ENCODE assay signal across 1 cellular context in the genomic region with DNA sequence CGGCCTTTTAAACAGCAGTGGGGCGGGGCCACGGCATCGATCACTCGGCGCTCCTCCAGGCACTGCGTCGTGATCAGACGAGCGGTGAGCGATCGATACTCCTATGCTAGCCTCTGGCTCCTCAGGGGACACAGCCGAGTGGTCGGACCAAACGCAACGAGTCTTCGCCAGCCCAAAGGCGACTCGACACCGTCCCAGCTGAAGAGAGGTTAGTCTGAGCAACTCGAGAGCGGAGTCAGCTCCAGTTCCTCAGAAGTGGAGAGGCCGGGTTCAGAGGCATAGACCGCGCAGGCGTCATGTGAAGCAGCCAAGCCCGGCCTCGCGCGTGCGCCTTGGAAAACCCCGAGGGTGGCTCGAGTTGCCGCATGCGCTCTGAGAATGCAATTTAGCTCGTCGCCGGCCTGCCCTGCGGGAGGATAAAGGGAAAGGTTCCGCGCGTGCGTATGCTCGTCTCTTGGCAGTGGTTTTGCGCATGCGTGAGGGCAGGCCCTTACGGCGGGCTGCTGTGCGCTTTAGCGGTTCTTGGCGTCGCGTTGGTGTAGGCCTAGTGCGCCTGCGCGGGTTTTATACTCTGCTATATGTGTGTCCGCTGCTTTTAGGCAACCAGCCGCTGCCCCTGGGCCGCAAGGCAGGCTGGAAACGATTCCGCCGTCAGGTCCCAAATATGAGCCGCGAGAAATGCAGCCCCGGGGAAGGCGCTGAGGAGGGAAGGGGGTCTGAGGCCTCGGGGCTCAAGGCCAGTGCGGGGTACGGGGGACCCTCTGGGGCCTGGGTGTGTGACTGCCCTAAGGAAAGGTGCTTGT.
TF ChIP-seq lines count a peak whose summit lies in the region.

A gene (plus strand): TSS at position 98 of the 803 bp plus-strand sequence. CDS start 6,598 bp downstream, outside the sequence.

TF ChIP-seq in K562, 482 proteins besides CTCF, POLR2A, EP300 and RAD21 (continued from another document and continues in another):
- TF ChIP-seq, protein P1, sequence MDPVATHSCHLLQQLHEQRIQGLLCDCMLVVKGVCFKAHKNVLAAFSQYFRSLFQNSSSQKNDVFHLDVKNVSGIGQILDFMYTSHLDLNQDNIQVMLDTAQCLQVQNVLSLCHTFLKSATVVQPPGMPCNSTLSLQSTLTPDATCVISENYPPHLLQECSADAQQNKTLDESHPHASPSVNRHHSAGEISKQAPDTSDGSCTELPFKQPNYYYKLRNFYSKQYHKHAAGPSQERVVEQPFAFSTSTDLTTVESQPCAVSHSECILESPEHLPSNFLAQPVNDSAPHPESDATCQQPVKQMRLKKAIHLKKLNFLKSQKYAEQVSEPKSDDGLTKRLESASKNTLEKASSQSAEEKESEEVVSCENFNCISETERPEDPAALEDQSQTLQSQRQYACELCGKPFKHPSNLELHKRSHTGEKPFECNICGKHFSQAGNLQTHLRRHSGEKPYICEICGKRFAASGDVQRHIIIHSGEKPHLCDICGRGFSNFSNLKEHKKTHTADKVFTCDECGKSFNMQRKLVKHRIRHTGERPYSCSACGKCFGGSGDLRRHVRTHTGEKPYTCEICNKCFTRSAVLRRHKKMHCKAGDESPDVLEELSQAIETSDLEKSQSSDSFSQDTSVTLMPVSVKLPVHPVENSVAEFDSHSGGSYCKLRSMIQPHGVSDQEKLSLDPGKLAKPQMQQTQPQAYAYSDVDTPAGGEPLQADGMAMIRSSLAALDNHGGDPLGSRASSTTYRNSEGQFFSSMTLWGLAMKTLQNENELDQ (CRISPR knock-in tag; IDR thresholded peaks at IDR 0.05; ENCODE audit: borderline replicate concordance), result no peak
- TF ChIP-seq L3MBTL2 (IDR thresholded peaks at IDR 0.05) (peak; percentile 97), NCOA1 (IDR thresholded peaks at IDR 0.05; ENCODE audit: low read depth) (no peak), KAT2B (IDR thresholded peaks at IDR 0.05; ENCODE audit: low read depth, low read length) (no peak), PTTG1 (tag; IDR thresholded peaks at IDR 0.05; ENCODE audit: low read depth) (no peak), IFI16 (CRISPR knock-in tag; IDR thresholded peaks at IDR 0.05) (no peak), SLC30A9 (CRISPR knock-in tag; IDR thresholded peaks at IDR 0.05) (no peak), ZNF212 (CRISPR knock-in tag; IDR thresholded peaks at IDR 0.05) (no peak), FOXJ3 (CRISPR knock-in tag; IDR thresholded peaks at IDR 0.05) (no peak), FUS (optimal IDR thresholded peaks at IDR 0.05; ENCODE audit: low read depth, low read length) (no peak), LARP7 (IDR thresholded peaks at IDR 0.05) (no peak), THRAP3 (IDR thresholded peaks at IDR 0.05; ENCODE audit: borderline replicate concordance) (no peak), ZNF586 (CRISPR knock-in tag; conservative IDR thresholded peaks at IDR 0.05) (no peak), ZNF785 (CRISPR knock-in tag; IDR thresholded peaks at IDR 0.05) (no peak), SMARCA4 (IDR thresholded peaks at IDR 0.05) (peak; percentile 60), CHD4 (IDR thresholded peaks at IDR 0.05; ENCODE audit: insufficient read depth, insufficient replicate concordance, low read depth, low read length, poor library complexity, severe bottlenecking) (no peak), NFRKB (IDR thresholded peaks at IDR 0.05; ENCODE audit: low read depth) (peak; percentile 31; the same call in 1 of the 2 replicates), DPF2 (IDR thresholded peaks at IDR 0.05) (no peak), PPARD (CRISPR knock-in tag; IDR thresholded peaks at IDR 0.05) (no peak), WHSC1 (IDR thresholded peaks at IDR 0.05; ENCODE audit: low read length) (no peak), TAF9B (IDR thresholded peaks at IDR 0.05; ENCODE audit: partially characterized antibody) (peak; percentile 25), SNRNP70 (optimal IDR thresholded peaks at IDR 0.05; ENCODE audit: low read depth, low read length) (no peak), ZFP36 (IDR thresholded peaks at IDR 0.05; ENCODE audit: low read depth, low read length, partially characterized antibody) (peak; percentile 41), RNF2 (IDR thresholded peaks at IDR 0.05) (no peak; the same call in 1 of the 2 replicates), ETV5 (CRISPR knock-in tag; IDR thresholded peaks at IDR 0.05; ENCODE audit: low read depth) (no peak; the same call in 1 of the 2 replicates)
- TF ChIP-seq, protein P2, sequence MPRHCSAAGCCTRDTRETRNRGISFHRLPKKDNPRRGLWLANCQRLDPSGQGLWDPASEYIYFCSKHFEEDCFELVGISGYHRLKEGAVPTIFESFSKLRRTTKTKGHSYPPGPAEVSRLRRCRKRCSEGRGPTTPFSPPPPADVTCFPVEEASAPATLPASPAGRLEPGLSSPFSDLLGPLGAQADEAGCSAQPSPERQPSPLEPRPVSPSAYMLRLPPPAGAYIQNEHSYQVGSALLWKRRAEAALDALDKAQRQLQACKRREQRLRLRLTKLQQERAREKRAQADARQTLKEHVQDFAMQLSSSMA (CRISPR knock-in tag; IDR thresholded peaks at IDR 0.05), result no peak
- TF ChIP-seq, protein P3, sequence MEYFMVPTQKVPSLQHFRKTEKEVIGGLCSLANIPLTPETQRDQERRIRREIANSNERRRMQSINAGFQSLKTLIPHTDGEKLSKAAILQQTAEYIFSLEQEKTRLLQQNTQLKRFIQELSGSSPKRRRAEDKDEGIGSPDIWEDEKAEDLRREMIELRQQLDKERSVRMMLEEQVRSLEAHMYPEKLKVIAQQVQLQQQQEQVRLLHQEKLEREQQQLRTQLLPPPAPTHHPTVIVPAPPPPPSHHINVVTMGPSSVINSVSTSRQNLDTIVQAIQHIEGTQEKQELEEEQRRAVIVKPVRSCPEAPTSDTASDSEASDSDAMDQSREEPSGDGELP (CRISPR knock-in tag; IDR thresholded peaks at IDR 0.05; ENCODE audit: borderline replicate concordance), result peak; percentile 79
- TF ChIP-seq, protein P4, sequence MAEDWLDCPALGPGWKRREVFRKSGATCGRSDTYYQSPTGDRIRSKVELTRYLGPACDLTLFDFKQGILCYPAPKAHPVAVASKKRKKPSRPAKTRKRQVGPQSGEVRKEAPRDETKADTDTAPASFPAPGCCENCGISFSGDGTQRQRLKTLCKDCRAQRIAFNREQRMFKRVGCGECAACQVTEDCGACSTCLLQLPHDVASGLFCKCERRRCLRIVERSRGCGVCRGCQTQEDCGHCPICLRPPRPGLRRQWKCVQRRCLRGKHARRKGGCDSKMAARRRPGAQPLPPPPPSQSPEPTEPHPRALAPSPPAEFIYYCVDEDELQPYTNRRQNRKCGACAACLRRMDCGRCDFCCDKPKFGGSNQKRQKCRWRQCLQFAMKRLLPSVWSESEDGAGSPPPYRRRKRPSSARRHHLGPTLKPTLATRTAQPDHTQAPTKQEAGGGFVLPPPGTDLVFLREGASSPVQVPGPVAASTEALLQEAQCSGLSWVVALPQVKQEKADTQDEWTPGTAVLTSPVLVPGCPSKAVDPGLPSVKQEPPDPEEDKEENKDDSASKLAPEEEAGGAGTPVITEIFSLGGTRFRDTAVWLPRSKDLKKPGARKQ (CRISPR knock-in tag; IDR thresholded peaks at IDR 0.05), result no peak
- TF ChIP-seq, protein P5, sequence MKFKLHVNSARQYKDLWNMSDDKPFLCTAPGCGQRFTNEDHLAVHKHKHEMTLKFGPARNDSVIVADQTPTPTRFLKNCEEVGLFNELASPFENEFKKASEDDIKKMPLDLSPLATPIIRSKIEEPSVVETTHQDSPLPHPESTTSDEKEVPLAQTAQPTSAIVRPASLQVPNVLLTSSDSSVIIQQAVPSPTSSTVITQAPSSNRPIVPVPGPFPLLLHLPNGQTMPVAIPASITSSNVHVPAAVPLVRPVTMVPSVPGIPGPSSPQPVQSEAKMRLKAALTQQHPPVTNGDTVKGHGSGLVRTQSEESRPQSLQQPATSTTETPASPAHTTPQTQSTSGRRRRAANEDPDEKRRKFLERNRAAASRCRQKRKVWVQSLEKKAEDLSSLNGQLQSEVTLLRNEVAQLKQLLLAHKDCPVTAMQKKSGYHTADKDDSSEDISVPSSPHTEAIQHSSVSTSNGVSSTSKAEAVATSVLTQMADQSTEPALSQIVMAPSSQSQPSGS (CRISPR knock-in tag; IDR thresholded peaks at IDR 0.05), result no peak
- TF ChIP-seq, protein P6, sequence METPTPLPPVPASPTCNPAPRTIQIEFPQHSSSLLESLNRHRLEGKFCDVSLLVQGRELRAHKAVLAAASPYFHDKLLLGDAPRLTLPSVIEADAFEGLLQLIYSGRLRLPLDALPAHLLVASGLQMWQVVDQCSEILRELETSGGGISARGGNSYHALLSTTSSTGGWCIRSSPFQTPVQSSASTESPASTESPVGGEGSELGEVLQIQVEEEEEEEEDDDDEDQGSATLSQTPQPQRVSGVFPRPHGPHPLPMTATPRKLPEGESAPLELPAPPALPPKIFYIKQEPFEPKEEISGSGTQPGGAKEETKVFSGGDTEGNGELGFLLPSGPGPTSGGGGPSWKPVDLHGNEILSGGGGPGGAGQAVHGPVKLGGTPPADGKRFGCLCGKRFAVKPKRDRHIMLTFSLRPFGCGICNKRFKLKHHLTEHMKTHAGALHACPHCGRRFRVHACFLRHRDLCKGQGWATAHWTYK (CRISPR knock-in tag; IDR thresholded peaks at IDR 0.05), result peak; percentile 94
- TF ChIP-seq, protein P7, sequence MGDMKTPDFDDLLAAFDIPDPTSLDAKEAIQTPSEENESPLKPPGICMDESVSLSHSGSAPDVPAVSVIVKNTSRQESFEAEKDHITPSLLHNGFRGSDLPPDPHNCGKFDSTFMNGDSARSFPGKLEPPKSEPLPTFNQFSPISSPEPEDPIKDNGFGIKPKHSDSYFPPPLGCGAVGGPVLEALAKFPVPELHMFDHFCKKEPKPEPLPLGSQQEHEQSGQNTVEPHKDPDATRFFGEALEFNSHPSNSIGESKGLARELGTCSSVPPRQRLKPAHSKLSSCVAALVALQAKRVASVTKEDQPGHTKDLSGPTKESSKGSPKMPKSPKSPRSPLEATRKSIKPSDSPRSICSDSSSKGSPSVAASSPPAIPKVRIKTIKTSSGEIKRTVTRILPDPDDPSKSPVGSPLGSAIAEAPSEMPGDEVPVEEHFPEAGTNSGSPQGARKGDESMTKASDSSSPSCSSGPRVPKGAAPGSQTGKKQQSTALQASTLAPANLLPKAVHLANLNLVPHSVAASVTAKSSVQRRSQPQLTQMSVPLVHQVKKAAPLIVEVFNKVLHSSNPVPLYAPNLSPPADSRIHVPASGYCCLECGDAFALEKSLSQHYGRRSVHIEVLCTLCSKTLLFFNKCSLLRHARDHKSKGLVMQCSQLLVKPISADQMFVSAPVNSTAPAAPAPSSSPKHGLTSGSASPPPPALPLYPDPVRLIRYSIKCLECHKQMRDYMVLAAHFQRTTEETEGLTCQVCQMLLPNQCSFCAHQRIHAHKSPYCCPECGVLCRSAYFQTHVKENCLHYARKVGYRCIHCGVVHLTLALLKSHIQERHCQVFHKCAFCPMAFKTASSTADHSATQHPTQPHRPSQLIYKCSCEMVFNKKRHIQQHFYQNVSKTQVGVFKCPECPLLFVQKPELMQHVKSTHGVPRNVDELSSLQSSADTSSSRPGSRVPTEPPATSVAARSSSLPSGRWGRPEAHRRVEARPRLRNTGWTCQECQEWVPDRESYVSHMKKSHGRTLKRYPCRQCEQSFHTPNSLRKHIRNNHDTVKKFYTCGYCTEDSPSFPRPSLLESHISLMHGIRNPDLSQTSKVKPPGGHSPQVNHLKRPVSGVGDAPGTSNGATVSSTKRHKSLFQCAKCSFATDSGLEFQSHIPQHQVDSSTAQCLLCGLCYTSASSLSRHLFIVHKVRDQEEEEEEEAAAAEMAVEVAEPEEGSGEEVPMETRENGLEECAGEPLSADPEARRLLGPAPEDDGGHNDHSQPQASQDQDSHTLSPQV (IDR thresholded peaks at IDR 0.05), result 0 out of 2 replicates have a peak, but pooled peaks have one; percentile 25
- TF ChIP-seq, protein P8, sequence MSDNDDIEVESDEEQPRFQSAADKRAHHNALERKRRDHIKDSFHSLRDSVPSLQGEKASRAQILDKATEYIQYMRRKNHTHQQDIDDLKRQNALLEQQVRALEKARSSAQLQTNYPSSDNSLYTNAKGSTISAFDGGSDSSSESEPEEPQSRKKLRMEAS (CRISPR knock-in tag; IDR thresholded peaks at IDR 0.05), result peak; percentile 74
- TF ChIP-seq, protein P9, sequence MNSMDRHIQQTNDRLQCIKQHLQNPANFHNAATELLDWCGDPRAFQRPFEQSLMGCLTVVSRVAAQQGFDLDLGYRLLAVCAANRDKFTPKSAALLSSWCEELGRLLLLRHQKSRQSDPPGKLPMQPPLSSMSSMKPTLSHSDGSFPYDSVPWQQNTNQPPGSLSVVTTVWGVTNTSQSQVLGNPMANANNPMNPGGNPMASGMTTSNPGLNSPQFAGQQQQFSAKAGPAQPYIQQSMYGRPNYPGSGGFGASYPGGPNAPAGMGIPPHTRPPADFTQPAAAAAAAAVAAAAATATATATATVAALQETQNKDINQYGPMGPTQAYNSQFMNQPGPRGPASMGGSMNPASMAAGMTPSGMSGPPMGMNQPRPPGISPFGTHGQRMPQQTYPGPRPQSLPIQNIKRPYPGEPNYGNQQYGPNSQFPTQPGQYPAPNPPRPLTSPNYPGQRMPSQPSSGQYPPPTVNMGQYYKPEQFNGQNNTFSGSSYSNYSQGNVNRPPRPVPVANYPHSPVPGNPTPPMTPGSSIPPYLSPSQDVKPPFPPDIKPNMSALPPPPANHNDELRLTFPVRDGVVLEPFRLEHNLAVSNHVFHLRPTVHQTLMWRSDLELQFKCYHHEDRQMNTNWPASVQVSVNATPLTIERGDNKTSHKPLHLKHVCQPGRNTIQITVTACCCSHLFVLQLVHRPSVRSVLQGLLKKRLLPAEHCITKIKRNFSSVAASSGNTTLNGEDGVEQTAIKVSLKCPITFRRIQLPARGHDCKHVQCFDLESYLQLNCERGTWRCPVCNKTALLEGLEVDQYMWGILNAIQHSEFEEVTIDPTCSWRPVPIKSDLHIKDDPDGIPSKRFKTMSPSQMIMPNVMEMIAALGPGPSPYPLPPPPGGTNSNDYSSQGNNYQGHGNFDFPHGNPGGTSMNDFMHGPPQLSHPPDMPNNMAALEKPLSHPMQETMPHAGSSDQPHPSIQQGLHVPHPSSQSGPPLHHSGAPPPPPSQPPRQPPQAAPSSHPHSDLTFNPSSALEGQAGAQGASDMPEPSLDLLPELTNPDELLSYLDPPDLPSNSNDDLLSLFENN (IDR thresholded peaks at IDR 0.05; ENCODE audit: low read depth in 2 of 2, low read length in 2 of 2), result peak in 1 of 2 experiments; percentile 98; a peak in 2 of 4 replicates
- TF ChIP-seq, protein P10, sequence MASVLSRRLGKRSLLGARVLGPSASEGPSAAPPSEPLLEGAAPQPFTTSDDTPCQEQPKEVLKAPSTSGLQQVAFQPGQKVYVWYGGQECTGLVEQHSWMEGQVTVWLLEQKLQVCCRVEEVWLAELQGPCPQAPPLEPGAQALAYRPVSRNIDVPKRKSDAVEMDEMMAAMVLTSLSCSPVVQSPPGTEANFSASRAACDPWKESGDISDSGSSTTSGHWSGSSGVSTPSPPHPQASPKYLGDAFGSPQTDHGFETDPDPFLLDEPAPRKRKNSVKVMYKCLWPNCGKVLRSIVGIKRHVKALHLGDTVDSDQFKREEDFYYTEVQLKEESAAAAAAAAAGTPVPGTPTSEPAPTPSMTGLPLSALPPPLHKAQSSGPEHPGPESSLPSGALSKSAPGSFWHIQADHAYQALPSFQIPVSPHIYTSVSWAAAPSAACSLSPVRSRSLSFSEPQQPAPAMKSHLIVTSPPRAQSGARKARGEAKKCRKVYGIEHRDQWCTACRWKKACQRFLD (CRISPR knock-in tag; IDR thresholded peaks at IDR 0.05), result no peak
- TF ChIP-seq, protein P11, sequence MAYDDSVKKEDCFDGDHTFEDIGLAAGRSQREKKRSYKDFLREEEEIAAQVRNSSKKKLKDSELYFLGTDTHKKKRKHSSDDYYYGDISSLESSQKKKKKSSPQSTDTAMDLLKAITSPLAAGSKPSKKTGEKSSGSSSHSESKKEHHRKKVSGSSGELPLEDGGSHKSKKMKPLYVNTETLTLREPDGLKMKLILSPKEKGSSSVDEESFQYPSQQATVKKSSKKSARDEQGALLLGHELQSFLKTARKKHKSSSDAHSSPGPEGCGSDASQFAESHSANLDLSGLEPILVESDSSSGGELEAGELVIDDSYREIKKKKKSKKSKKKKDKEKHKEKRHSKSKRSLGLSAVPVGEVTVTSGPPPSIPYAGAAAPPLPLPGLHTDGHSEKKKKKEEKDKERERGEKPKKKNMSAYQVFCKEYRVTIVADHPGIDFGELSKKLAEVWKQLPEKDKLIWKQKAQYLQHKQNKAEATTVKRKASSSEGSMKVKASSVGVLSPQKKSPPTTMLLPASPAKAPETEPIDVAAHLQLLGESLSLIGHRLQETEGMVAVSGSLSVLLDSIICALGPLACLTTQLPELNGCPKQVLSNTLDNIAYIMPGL (CRISPR knock-in tag; IDR thresholded peaks at IDR 0.05), result no peak; the same call in 1 of the 2 replicates
